In genomic region chr13:48654511-48654910, GRCh38 we compare ENCODE assay signal across 14 cellular contexts. TPM values are rescaled to one million over a fixed set of nuclear protein-coding genes. Genes with fewer than 3 reads are reported as not detected.
A peak's percentile ranks its signal among the peaks of the same experiment; 100 is the strongest.
DNase-seq lines count a peak whose midpoint lies in the region; ATAC-seq and TF ChIP-seq lines count a peak whose summit lies in the region.
"Had no signal": no experiment of that assay in that cellular context is flagged by ENCODE, and none has a peak within 500 bp of the region (broad histone marks: within the 10 kb centered on the region; RNA-seq: fewer than 3 reads in every experiment).

No MANE protein-coding gene starts in this region.

- H3K27me3 ChIP-seq in right atrium auricular region, result no peaks in the 10 kb centered on the region
- H3K27me3 ChIP-seq: gastroesophageal sphincter had no signal

- peak overlapping the region in 1 of 2 donors; percentile 26 for H3K4me3 ChIP-seq in right atrium auricular region
- H3K4me3 ChIP-seq: gastroesophageal sphincter had no signal

- H3K27ac ChIP-seq in right atrium auricular region, result peak overlapping the region; percentile 44 to 55
- H3K27ac ChIP-seq: RWPE1 had no signal

- DNase-seq in Right ventricle myocardium inferior (ENCODE audit: missing footprints), result no peak
- DNase-seq in cardiac septum (ENCODE audit: low spot score), result no peak
- no peak for DNase-seq in activated naive CD8-positive, alpha-beta T cell treated with anti-CD3 and anti-CD28 coated beads for 36 hours
- no peak for DNase-seq in right atrium auricular region (ENCODE audit: low spot score)
- DNase-seq in COR-L47 (lab: John Stamatoyannopoulos, UW), result no peak
- DNase-seq in UCSD-AML1 (lab: John Stamatoyannopoulos, UW; ENCODE audit: unreplicated experiment), result no peak
- DNase-seq in CD1c-positive myeloid dendritic cell (ENCODE audit: extremely low spot score), result no peak
- DNase-seq in effector CD8-positive, alpha-beta T cell (lab: John Stamatoyannopoulos, UW), result no peak
- DNase-seq: activated CD4-positive, CD25-positive, alpha-beta regulatory T cell; Karpas-422; retina; T-helper 1 cell had no signal

- H3K36me3 Mint-ChIP-seq in activated naive CD8-positive, alpha-beta T cell treated with anti-CD3 and anti-CD28 coated beads for 36 hours, result no peaks in the 10 kb centered on the region

- H3K9me3 Mint-ChIP-seq in activated naive CD8-positive, alpha-beta T cell treated with anti-CD3 and anti-CD28 coated beads for 36 hours, result no peaks in the 10 kb centered on the region

- ATAC-seq in Right ventricle myocardium inferior, result peak; percentile 74
- ATAC-seq: gastroesophageal sphincter had no signal

- H3K4me1 Mint-ChIP-seq in activated naive CD8-positive, alpha-beta T cell treated with anti-CD3 and anti-CD28 coated beads for 36 hours, result peaks cover 27% of the 10 kb centered on the region

- intact Hi-C loops in Right ventricle myocardium inferior (cut with DNase I), result no loop called here
- intact Hi-C loops in cardiac septum (cut with DNase I), result no loop called here

- TF ChIP-seq CTCF in right atrium auricular region (IDR thresholded peaks at IDR 0.05), result no peak

- peaks cover 0 to 12% of the 10 kb centered on the region in 2 donors for H3K4me1 ChIP-seq in right atrium auricular region

- no peak overlapping the region for H3K27ac Mint-ChIP-seq in activated naive CD8-positive, alpha-beta T cell treated with anti-CD3 and anti-CD28 coated beads for 36 hours

- H3K4me3 Mint-ChIP-seq in activated naive CD8-positive, alpha-beta T cell treated with anti-CD3 and anti-CD28 coated beads for 36 hours, result peak overlapping the region; percentile 79

- no peaks in the 10 kb centered on the region for H3K27me3 Mint-ChIP-seq in activated naive CD8-positive, alpha-beta T cell treated with anti-CD3 and anti-CD28 coated beads for 36 hours

- no peaks in the 10 kb centered on the region for H3K9me3 ChIP-seq in right atrium auricular region
- H3K9me3 ChIP-seq: gastroesophageal sphincter had no signal

- H3K36me3 ChIP-seq in right atrium auricular region, result no peaks in the 10 kb centered on the region
- H3K36me3 ChIP-seq: gastroesophageal sphincter had no signal

RNA-seq across cellular contexts. Expression of gene CYSLTR2, which starts 0.8 kb away (rescaled TPM):
- total RNA-seq in Right ventricle myocardium inferior, result 9.8 TPM
- total RNA-seq in cardiac septum, result 3.4 TPM
- 1 to 10 TPM; 2.1 to 2.8 TPM for total RNA-seq in activated naive CD8-positive, alpha-beta T cell treated with anti-CD3 and anti-CD28 coated beads for 36 hours
- total RNA-seq in right atrium auricular region, result 1 to 10 TPM; 4.1 to 6.3 TPM
